In genomic region chr12:132787877-132788276, GRCh38 we compare ENCODE assay signal across 2 cellular contexts.
TF ChIP-seq lines count a peak whose summit lies in the region.

No MANE protein-coding gene starts in this region.

TF ChIP-seq in HCT116, 20 proteins besides CTCF, POLR2A, EP300 and RAD21:
- TF ChIP-seq YY1 (IDR thresholded peaks at IDR 0.05; ENCODE audit: extremely low read depth, insufficient replicate concordance, low read depth, low read length), result no peak

TF ChIP-seq in K562, 482 proteins besides CTCF, POLR2A, EP300 and RAD21:
- TF ChIP-seq POLR2G (IDR thresholded peaks at IDR 0.05; ENCODE audit: low read depth, low read length), result 0 out of 2 replicates have a peak, but pooled peaks have one; percentile 27
- peak; percentile 45; the same call in 1 of the 2 replicates for TF ChIP-seq ZBTB7A (IDR thresholded peaks at IDR 0.05; ENCODE audit: borderline replicate concordance, control insufficient read depth, low read depth, low read length)
- TF ChIP-seq RBM22 (IDR thresholded peaks at IDR 0.05; ENCODE audit: low read depth, low read length, poor library complexity, severe bottlenecking), result peak; percentile 34
- TF ChIP-seq TEAD2 (tag; IDR thresholded peaks at IDR 0.05), result no peak
- no peak for TF ChIP-seq POU5F1 (IDR thresholded peaks at IDR 0.05; ENCODE audit: borderline replicate concordance, low read depth, low read length, partially characterized antibody)
- TF ChIP-seq ESRRB (CRISPR knock-in tag; IDR thresholded peaks at IDR 0.05; ENCODE audit: borderline replicate concordance), result no peak
